In genomic region chr3:53193466-53194217, GRCh38 we compare ENCODE assay signal across 14 cellular contexts. TPM values are rescaled to one million over a fixed set of nuclear protein-coding genes. Genes with fewer than 3 reads are reported as not detected.
DNase-seq lines count a peak whose midpoint lies in the region; ATAC-seq and TF ChIP-seq lines count a peak whose summit lies in the region.
"Had no signal": no experiment of that assay in that cellular context is flagged by ENCODE, and none has a peak within 500 bp of the region (broad histone marks: within the 10 kb centered on the region; RNA-seq: fewer than 3 reads in every experiment).

No MANE protein-coding gene starts in this region.

- H3K27me3 Mint-ChIP-seq in GM23338 (ENCODE audit: insufficient read depth, low read depth, poor library complexity) (peaks cover 12% of the 10 kb centered on the region), activated B cell treated with CpG ODN at 0.5 μM for 24 hours (no peaks in the 10 kb centered on the region)
- H3K27me3 Mint-ChIP-seq: CD8-positive, alpha-beta memory T cell had no signal

- no peaks in the 10 kb centered on the region for H3K9me3 ChIP-seq in spleen
- H3K9me3 ChIP-seq: MG63, vagina had no signal

- intact Hi-C loops in activated B cell treated with CpG ODN at 0.5 μM for 24 hours (cut with micrococcal nuclease) (no loop called here), spleen (cut with DNase I; ENCODE audit: low total_unique reads) (no loop called here)

- H3K27ac Mint-ChIP-seq in GM23338 = peak overlapping the region; percentile 18; the same call in 1 of the 2 replicates
- H3K27ac Mint-ChIP-seq in activated B cell treated with CpG ODN at 0.5 μM for 24 hours = peak overlapping the region; percentile 88

- peaks cover 13% of the 10 kb centered on the region for H3K4me1 ChIP-seq in GM23338 (ENCODE audit: insufficient read depth)
- peaks cover 15 to 65% (median 52%) of the 10 kb centered on the region in 6 donors for H3K4me1 ChIP-seq in spleen

- 78 to 90% (median 86%) methylated on average over 11 of the region's 11 CpGs for WGBS in spleen, 5 donors

- no peaks in the 10 kb centered on the region for H3K27me3 ChIP-seq in GM23338 (ENCODE audit: insufficient read depth)
- H3K27me3 ChIP-seq in spleen (replicated peaks in 1 of 7) = peaks cover 0 to 4% (median 0%) of the 10 kb centered on the region in 7 donors
- H3K27me3 ChIP-seq: MG63, vagina had no signal

- peak; percentile 13 for ATAC-seq in GM23338
- ATAC-seq in activated B cell treated with CpG ODN at 0.5 μM for 24 hours (ENCODE audit: low read depth) = no peak
- ATAC-seq in HG03354 (IDR thresholded peaks at IDR 0.05; ENCODE audit: poor library complexity, severe bottlenecking, unreplicated experiment) = no peak

- no peak overlapping the region for H3K4me3 Mint-ChIP-seq in GM23338
- no peak overlapping the region for H3K4me3 Mint-ChIP-seq in activated B cell treated with CpG ODN at 0.5 μM for 24 hours
- H3K4me3 Mint-ChIP-seq: CD8-positive, alpha-beta memory T cell had no signal

- no peaks in the 10 kb centered on the region for H4K20me1 ChIP-seq in GM23338 (replicated peaks; ENCODE audit: insufficient read depth)

- no peaks in the 10 kb centered on the region for H3K79me2 ChIP-seq in GM23338 (replicated peaks; ENCODE audit: insufficient read depth)

- H3K4me2 ChIP-seq in GM23338 = peak overlapping the region; percentile 49; the same call in 1 of the 2 replicates

- TF ChIP-seq CTCF in GM23338 (conservative IDR thresholded peaks at IDR 0.05; ENCODE audit: low read depth in 2 of 2) (no peak), activated B cell treated with CpG ODN at 0.5 μM for 24 hours (IDR thresholded peaks at IDR 0.05) (no peak), spleen (IDR thresholded peaks at IDR 0.05 in 8 of 11, conservative IDR thresholded peaks at IDR 0.05 in 3 of 11) (no peak)

- 0 out of 2 replicates have a peak overlapping the region, but pooled peaks have one; percentile 32 for H3K27ac ChIP-seq in GM23338 (ENCODE audit: low read depth)
- H3K27ac ChIP-seq in spleen = peak overlapping the region in 6 of 8 donors; percentile 19 to 76 (median 37)
- H3K27ac ChIP-seq: vagina had no signal

- H3K4me1 Mint-ChIP-seq in GM23338 (peaks cover 31% of the 10 kb centered on the region), activated B cell treated with CpG ODN at 0.5 μM for 24 hours (peaks cover 57% of the 10 kb centered on the region)

- H3K36me3 ChIP-seq in GM23338 (ENCODE audit: insufficient read depth) (no peaks in the 10 kb centered on the region), spleen (peaks cover 0 to 66% (median 48%) of the 10 kb centered on the region in 6 donors)
- H3K36me3 ChIP-seq: MG63 had no signal

- no peaks in the 10 kb centered on the region; the same call in 2 of the 3 replicates for H3K36me3 Mint-ChIP-seq in GM23338 (ENCODE audit: low read depth)
- H3K36me3 Mint-ChIP-seq in activated B cell treated with CpG ODN at 0.5 μM for 24 hours (ENCODE audit: low read depth) = peaks cover 47% of the 10 kb centered on the region

- CTCF ChIA-PET in activated B cell treated with CpG ODN at 0.5 μM for 24 hours (lab: Charles Lee) = interaction anchor here (0.6 to 4.2 kb wide), 5 partner anchors 11 to 1071 kb away, joined by 3 to 21 read pairs (median 4); partner anchors contain the start of gene PRKCD

- no peak for TF ChIP-seq POLR2A in spleen (IDR thresholded peaks at IDR 0.05)

- H3K9me2 ChIP-seq in GM23338 (ENCODE audit: insufficient read depth) = no peaks in the 10 kb centered on the region

- H3K4me3 ChIP-seq in GM23338 = no peak overlapping the region
- H3K4me3 ChIP-seq in spleen = no peak overlapping the region
- H3K4me3 ChIP-seq: lung, MG63, vagina had no signal

- 0 out of 2 replicates have a peak overlapping the region, but pooled peaks have one; percentile 32 for H2AFZ ChIP-seq in GM23338

- no peaks in the 10 kb centered on the region for H3K9me3 Mint-ChIP-seq in GM23338
- no peaks in the 10 kb centered on the region for H3K9me3 Mint-ChIP-seq in activated B cell treated with CpG ODN at 0.5 μM for 24 hours
- H3K9me3 Mint-ChIP-seq: CD8-positive, alpha-beta memory T cell had no signal

- 0 out of 2 replicates have a peak, but pooled peaks cover 5% of the 10 kb centered on the region for H3F3A ChIP-seq in GM23338 (replicated peaks; ENCODE audit: low read depth)

- DNase-seq in GM23338 (ENCODE audit: low spot score) = no peak
- no peak for DNase-seq in activated B cell treated with CpG ODN at 0.5 μM for 24 hours
- peak; percentile 60 for DNase-seq in iPS-NIHi11 (ENCODE audit: low spot score)
- DNase-seq in spleen = peak; percentile 70
- DNase-seq in DMS79 (lab: John Stamatoyannopoulos, UW) = no peak
- no peak for DNase-seq in GOT3 (lab: John Stamatoyannopoulos, UW)
- no peak for DNase-seq in MV-4-11 (lab: John Stamatoyannopoulos, UW)
- DNase-seq: activated CD4-positive, alpha-beta T cell treated with anti-CD3 and anti-CD28 coated beads for 48 hours; activated naive CD4-positive, alpha-beta T cell had no signal

- POLR2A ChIA-PET in activated B cell treated with CpG ODN at 0.5 μM for 24 hours (lab: Charles Lee) = interaction anchor here (1.9 kb wide), 1 partner anchor 33 kb away, joined by 10 read pairs; the partner anchor contains the start of gene PRKCD

TF ChIP-seq in GM23338, 12 proteins besides CTCF, POLR2A, EP300 and RAD21:
- TF ChIP-seq JUNB (IDR thresholded peaks at IDR 0.05; ENCODE audit: unreplicated experiment) = no peak
- no peak for TF ChIP-seq CREB1 (CRISPR knock-in tag; IDR thresholded peaks at IDR 0.05; ENCODE audit: low read depth)
- no peak for TF ChIP-seq REST (IDR thresholded peaks at IDR 0.05; ENCODE audit: unreplicated experiment)
- no peak for TF ChIP-seq ZNF331 (CRISPR knock-in tag; IDR thresholded peaks at IDR 0.05; ENCODE audit: low read depth)
- TF ChIP-seq EZH2 (IDR thresholded peaks at IDR 0.05; ENCODE audit: low read depth, unreplicated experiment) = no peak
- TF ChIP-seq POLR2AphosphoS5 (IDR thresholded peaks at IDR 0.05; ENCODE audit: low read depth) = 0 out of 2 replicates have a peak, but pooled peaks have one; percentile 16

RNA-seq across cellular contexts. Expression of gene PRKCD, which starts 32.6 kb away (rescaled TPM):
- 10.2 and 11.8 TPM in 2 replicates for total RNA-seq in GM23338 (2014; rRNA removed; shearing (Covaris generic))
- 11.3 and 12.5 TPM in 2 replicates for polyA plus RNA-seq in GM23338 (2016; fragmentation: Nextera tagmentation; extraction: Ambion mirVana)
- 60.4 and 63.9 TPM in 2 replicates for total RNA-seq in activated B cell treated with CpG ODN at 0.5 μM for 24 hours
- 100 to 1,000 TPM in 1 of 7 donors, 10 to 100 TPM in 6; 42.7 to 100 (median 59.6) TPM for total RNA-seq in spleen
- 10 to 100 TPM; 22.2 to 50.0 (median 31.9) TPM for polyA plus RNA-seq in spleen

Comparison
In these comparisons a context has a peak if more than half of its experiments do, and no peak if none do; other contexts are left out.
1. DNase-seq: peak in iPS-NIHi11 (single experiment) and spleen (single experiment); none in GM23338 (single experiment), activated B cell treated with CpG ODN at 0.5 μM for 24 hours (single experiment), DMS79 (single experiment), GOT3 (single experiment) and MV-4-11 (single experiment).